In the genomic region with DNA sequence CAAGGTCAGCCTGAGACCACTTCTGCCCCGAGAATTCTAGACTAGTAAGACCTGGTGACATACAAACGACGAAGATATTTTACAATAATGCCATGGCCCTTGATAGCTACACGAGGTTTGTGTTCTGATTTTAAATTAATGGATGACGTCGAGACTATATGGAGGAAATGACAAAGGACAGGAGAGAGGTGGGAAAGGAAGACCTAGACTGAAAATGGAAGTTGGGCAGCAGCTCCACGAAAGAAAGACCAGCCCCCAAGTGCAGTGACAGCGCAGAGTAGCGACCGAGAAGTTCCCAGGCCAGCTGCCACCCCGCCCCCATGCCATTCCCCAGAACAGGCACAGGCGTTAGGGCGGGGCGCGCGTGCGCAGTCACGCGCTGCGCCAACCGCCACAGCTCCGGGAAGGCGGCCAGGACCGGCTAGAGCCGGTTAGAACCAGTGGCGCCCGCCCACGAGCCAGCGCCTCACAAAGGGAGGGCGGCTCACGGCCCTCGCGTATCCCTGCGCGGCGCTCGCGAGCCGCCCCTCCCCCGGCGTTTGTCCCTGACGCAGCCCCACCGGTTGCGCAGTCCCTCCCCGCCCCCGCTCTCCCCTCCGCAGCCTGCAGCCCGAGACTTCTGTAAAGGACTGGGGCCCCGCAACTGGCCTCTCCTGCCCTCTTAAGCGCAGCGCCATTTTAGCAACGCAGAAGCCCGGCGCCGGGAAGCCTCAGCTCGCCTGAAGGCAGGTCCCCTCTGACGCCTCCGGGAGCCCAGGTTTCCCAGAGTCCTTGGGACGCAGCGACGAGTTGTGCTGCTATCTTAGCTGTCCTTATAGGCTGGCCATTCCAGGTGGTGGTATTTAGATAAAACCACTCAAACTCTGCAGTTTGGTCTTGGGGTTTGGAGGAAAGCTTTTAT, we compare ENCODE assay signal across 1 cellular context.
TF ChIP-seq lines count a peak whose summit lies in the region.

No MANE protein-coding gene starts in this region.

TF ChIP-seq in K562, 482 proteins besides CTCF, POLR2A, EP300 and RAD21 (continued from another document and continues in another):
- TF ChIP-seq, protein P1, sequence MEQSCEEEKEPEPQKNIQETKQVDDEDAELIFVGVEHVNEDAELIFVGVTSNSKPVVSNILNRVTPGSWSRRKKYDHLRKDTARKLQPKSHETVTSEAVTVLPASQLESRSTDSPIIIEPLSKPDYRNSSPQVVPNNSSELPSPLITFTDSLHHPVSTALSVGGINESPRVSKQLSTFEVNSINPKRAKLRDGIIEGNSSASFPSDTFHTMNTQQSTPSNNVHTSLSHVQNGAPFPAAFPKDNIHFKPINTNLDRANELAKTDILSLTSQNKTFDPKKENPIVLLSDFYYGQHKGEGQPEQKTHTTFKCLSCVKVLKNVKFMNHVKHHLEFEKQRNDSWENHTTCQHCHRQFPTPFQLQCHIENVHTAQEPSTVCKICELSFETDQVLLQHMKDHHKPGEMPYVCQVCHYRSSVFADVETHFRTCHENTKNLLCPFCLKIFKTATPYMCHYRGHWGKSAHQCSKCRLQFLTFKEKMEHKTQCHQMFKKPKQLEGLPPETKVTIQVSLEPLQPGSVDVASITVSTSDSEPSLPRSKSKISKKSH (CRISPR knock-in tag; IDR thresholded peaks at IDR 0.05), result no peak
- TF ChIP-seq SRSF7 (optimal IDR thresholded peaks at IDR 0.05; ENCODE audit: low read depth, low read length), result no peak
- TF ChIP-seq TRIM28 (IDR thresholded peaks at IDR 0.05), result no peak
- TF ChIP-seq STAT5B (CRISPR knock-in tag; IDR thresholded peaks at IDR 0.05), result no peak
- no peak for TF ChIP-seq CCAR2 (IDR thresholded peaks at IDR 0.05; ENCODE audit: low read depth, low read length)
- TF ChIP-seq E2F3 (CRISPR knock-in tag; IDR thresholded peaks at IDR 0.05), result no peak
- TF ChIP-seq MAFF (IDR thresholded peaks at IDR 0.05; ENCODE audit: low read length), result no peak
- peak; percentile 91 for TF ChIP-seq POLR2G (IDR thresholded peaks at IDR 0.05; ENCODE audit: low read depth, low read length)
- TF ChIP-seq HNRNPUL1 (IDR thresholded peaks at IDR 0.05; ENCODE audit: low read length), result no peak
- TF ChIP-seq, protein P2, sequence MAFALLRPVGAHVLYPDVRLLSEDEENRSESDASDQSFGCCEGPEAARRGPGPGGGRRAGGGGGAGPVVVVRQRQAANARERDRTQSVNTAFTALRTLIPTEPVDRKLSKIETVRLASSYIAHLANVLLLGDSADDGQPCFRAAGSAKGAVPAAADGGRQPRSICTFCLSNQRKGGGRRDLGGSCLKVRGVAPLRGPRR (CRISPR knock-in tag; IDR thresholded peaks at IDR 0.05), result no peak
- TF ChIP-seq BDP1 (IDR thresholded peaks at IDR 0.05; ENCODE audit: insufficient read depth, insufficient read length), result no peak
- TF ChIP-seq, protein P3, sequence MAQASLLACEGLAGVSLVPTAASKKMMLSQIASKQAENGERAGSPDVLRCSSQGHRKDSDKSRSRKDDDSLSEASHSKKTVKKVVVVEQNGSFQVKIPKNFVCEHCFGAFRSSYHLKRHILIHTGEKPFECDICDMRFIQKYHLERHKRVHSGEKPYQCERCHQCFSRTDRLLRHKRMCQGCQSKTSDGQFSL (CRISPR knock-in tag; IDR thresholded peaks at IDR 0.05), result no peak
- TF ChIP-seq, protein P3 (tag; IDR thresholded peaks at IDR 0.05), result no peak
- TF ChIP-seq ZNF311 (CRISPR knock-in tag; IDR thresholded peaks at IDR 0.05), result no peak
- no peak for TF ChIP-seq TSC22D4 (tag; IDR thresholded peaks at IDR 0.05)
- TF ChIP-seq RCOR1 (IDR thresholded peaks at IDR 0.05; ENCODE audit: borderline replicate concordance in 1 of 2, low read depth in 2 of 2, low read length in 2 of 2), result peak; percentile 21 to 58; a peak in 2 of 4 replicates
- TF ChIP-seq, protein P4, sequence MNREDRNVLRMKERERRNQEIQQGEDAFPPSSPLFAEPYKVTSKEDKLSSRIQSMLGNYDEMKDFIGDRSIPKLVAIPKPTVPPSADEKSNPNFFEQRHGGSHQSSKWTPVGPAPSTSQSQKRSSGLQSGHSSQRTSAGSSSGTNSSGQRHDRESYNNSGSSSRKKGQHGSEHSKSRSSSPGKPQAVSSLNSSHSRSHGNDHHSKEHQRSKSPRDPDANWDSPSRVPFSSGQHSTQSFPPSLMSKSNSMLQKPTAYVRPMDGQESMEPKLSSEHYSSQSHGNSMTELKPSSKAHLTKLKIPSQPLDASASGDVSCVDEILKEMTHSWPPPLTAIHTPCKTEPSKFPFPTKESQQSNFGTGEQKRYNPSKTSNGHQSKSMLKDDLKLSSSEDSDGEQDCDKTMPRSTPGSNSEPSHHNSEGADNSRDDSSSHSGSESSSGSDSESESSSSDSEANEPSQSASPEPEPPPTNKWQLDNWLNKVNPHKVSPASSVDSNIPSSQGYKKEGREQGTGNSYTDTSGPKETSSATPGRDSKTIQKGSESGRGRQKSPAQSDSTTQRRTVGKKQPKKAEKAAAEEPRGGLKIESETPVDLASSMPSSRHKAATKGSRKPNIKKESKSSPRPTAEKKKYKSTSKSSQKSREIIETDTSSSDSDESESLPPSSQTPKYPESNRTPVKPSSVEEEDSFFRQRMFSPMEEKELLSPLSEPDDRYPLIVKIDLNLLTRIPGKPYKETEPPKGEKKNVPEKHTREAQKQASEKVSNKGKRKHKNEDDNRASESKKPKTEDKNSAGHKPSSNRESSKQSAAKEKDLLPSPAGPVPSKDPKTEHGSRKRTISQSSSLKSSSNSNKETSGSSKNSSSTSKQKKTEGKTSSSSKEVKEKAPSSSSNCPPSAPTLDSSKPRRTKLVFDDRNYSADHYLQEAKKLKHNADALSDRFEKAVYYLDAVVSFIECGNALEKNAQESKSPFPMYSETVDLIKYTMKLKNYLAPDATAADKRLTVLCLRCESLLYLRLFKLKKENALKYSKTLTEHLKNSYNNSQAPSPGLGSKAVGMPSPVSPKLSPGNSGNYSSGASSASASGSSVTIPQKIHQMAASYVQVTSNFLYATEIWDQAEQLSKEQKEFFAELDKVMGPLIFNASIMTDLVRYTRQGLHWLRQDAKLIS (CRISPR knock-in tag; IDR thresholded peaks at IDR 0.05), result peak; percentile 86; the same call in 1 of the 2 replicates
- peak in 1 of 2 experiments; percentile 72; a peak in 1 of 4 replicates for TF ChIP-seq KDM4B (IDR thresholded peaks at IDR 0.05; ENCODE audit: borderline replicate concordance in 2 of 2, low read depth in 1 of 2)
- no peak for TF ChIP-seq MCM3 (IDR thresholded peaks at IDR 0.05)
- peak; percentile 60 to 96; a peak in 3 of 4 replicates for TF ChIP-seq TEAD1 (CRISPR knock-in tag; IDR thresholded peaks at IDR 0.05)
- TF ChIP-seq PHB (CRISPR knock-in tag; IDR thresholded peaks at IDR 0.05), result 0 out of 2 replicates have a peak, but pooled peaks have one; percentile 2
- no peak for TF ChIP-seq ZZZ3 (IDR thresholded peaks at IDR 0.05)
- TF ChIP-seq HSF4 (CRISPR knock-in tag; IDR thresholded peaks at IDR 0.05; ENCODE audit: borderline replicate concordance), result no peak
- TF ChIP-seq, protein P5, sequence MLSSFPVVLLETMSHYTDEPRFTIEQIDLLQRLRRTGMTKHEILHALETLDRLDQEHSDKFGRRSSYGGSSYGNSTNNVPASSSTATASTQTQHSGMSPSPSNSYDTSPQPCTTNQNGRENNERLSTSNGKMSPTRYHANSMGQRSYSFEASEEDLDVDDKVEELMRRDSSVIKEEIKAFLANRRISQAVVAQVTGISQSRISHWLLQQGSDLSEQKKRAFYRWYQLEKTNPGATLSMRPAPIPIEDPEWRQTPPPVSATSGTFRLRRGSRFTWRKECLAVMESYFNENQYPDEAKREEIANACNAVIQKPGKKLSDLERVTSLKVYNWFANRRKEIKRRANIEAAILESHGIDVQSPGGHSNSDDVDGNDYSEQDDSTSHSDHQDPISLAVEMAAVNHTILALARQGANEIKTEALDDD (IDR thresholded peaks at IDR 0.05), result peak; percentile 24; the same call in 1 of the 2 replicates
- TF ChIP-seq, protein P6, sequence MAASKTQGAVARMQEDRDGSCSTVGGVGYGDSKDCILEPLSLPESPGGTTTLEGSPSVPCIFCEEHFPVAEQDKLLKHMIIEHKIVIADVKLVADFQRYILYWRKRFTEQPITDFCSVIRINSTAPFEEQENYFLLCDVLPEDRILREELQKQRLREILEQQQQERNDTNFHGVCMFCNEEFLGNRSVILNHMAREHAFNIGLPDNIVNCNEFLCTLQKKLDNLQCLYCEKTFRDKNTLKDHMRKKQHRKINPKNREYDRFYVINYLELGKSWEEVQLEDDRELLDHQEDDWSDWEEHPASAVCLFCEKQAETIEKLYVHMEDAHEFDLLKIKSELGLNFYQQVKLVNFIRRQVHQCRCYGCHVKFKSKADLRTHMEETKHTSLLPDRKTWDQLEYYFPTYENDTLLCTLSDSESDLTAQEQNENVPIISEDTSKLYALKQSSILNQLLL (CRISPR knock-in tag; IDR thresholded peaks at IDR 0.05; ENCODE audit: borderline replicate concordance), result no peak
- peak; percentile 51 for TF ChIP-seq MEF2A (IDR thresholded peaks at IDR 0.05; ENCODE audit: control insufficient read depth, low read depth, low read length)
- TF ChIP-seq NR4A1 (CRISPR knock-in tag; IDR thresholded peaks at IDR 0.05), result no peak
- no peak for TF ChIP-seq NR4A1 (tag; IDR thresholded peaks at IDR 0.05)
- TF ChIP-seq ETV1 (tag; conservative IDR thresholded peaks at IDR 0.05; ENCODE audit: low read depth), result peak; percentile 24
- TF ChIP-seq, protein P7, sequence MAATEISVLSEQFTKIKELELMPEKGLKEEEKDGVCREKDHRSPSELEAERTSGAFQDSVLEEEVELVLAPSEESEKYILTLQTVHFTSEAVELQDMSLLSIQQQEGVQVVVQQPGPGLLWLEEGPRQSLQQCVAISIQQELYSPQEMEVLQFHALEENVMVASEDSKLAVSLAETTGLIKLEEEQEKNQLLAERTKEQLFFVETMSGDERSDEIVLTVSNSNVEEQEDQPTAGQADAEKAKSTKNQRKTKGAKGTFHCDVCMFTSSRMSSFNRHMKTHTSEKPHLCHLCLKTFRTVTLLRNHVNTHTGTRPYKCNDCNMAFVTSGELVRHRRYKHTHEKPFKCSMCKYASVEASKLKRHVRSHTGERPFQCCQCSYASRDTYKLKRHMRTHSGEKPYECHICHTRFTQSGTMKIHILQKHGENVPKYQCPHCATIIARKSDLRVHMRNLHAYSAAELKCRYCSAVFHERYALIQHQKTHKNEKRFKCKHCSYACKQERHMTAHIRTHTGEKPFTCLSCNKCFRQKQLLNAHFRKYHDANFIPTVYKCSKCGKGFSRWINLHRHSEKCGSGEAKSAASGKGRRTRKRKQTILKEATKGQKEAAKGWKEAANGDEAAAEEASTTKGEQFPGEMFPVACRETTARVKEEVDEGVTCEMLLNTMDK (IDR thresholded peaks at IDR 0.05; ENCODE audit: borderline replicate concordance, insufficient read depth, low read depth, low read length, poor library complexity, severe bottlenecking), result peak; percentile 25
- TF ChIP-seq, protein P8, sequence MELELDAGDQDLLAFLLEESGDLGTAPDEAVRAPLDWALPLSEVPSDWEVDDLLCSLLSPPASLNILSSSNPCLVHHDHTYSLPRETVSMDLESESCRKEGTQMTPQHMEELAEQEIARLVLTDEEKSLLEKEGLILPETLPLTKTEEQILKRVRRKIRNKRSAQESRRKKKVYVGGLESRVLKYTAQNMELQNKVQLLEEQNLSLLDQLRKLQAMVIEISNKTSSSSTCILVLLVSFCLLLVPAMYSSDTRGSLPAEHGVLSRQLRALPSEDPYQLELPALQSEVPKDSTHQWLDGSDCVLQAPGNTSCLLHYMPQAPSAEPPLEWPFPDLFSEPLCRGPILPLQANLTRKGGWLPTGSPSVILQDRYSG (tag; conservative IDR thresholded peaks at IDR 0.05; ENCODE audit: low read depth), result no peak
- TF ChIP-seq ESRRB (CRISPR knock-in tag; IDR thresholded peaks at IDR 0.05; ENCODE audit: borderline replicate concordance), result no peak
- TF ChIP-seq, protein P9, sequence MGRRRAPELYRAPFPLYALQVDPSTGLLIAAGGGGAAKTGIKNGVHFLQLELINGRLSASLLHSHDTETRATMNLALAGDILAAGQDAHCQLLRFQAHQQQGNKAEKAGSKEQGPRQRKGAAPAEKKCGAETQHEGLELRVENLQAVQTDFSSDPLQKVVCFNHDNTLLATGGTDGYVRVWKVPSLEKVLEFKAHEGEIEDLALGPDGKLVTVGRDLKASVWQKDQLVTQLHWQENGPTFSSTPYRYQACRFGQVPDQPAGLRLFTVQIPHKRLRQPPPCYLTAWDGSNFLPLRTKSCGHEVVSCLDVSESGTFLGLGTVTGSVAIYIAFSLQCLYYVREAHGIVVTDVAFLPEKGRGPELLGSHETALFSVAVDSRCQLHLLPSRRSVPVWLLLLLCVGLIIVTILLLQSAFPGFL (CRISPR knock-in tag; IDR thresholded peaks at IDR 0.05), result no peak
- TF ChIP-seq, protein P10, sequence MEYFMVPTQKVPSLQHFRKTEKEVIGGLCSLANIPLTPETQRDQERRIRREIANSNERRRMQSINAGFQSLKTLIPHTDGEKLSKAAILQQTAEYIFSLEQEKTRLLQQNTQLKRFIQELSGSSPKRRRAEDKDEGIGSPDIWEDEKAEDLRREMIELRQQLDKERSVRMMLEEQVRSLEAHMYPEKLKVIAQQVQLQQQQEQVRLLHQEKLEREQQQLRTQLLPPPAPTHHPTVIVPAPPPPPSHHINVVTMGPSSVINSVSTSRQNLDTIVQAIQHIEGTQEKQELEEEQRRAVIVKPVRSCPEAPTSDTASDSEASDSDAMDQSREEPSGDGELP (CRISPR knock-in tag; IDR thresholded peaks at IDR 0.05; ENCODE audit: borderline replicate concordance), result peak; percentile 98
- TF ChIP-seq CTBP1 (IDR thresholded peaks at IDR 0.05; ENCODE audit: borderline replicate concordance), result peak; percentile 92
- TF ChIP-seq, protein P11, sequence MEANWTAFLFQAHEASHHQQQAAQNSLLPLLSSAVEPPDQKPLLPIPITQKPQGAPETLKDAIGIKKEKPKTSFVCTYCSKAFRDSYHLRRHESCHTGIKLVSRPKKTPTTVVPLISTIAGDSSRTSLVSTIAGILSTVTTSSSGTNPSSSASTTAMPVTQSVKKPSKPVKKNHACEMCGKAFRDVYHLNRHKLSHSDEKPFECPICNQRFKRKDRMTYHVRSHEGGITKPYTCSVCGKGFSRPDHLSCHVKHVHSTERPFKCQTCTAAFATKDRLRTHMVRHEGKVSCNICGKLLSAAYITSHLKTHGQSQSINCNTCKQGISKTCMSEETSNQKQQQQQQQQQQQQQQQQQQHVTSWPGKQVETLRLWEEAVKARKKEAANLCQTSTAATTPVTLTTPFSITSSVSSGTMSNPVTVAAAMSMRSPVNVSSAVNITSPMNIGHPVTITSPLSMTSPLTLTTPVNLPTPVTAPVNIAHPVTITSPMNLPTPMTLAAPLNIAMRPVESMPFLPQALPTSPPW (CRISPR knock-in tag; IDR thresholded peaks at IDR 0.05), result peak; percentile 94
- peak; percentile 81; the same call in 1 of the 2 replicates for TF ChIP-seq MTA1 (IDR thresholded peaks at IDR 0.05; ENCODE audit: borderline replicate concordance)
- no peak for TF ChIP-seq SMAD3 (CRISPR knock-in tag; conservative IDR thresholded peaks at IDR 0.05)
